1 cellular context compared by ENCODE assay signal in the genomic region with DNA sequence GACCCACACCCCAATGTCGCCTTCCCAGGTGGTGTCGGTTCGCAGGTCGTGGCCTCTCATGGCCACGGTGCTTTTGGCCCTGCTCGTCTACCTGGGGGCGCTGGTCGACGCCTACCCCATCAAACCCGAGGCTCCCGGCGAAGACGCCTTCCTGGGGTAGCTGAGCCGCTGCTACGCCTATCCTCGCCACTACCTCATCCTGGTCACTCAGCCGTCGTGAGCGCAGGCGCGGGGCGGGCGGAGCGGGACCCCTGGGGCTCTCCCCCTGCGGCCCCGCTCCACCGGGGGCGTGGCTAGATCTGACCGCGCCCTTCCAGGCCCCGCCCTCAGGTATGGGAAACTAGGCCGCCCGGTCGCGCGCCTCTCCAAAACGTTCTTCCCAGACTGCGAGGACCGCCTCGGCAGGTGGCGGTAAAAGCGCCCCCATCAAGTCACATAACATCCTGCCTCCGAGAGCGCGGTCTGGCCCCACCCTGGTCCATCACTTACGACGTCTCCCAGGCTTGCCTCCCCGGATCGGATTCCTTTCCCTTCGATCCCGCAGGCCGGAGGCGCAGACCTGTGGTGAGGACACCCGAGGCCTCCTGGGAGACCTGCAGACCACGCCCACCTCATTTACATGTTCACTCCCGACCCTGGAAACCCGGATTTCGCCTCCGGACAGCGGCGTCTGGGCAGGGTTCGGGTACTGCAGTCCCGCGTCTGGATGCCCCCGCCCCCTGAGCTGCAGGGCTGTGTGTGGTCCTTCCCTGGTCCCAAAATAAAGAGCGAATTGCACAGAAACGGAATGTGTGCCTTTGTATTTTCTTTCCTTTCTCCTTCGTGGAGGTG.
TF ChIP-seq lines count a peak whose summit lies in the region.

No MANE protein-coding gene starts in this region.

TF ChIP-seq in HEK293, 187 proteins besides CTCF, POLR2A, EP300 and RAD21 (continued from another document and continues in another):
- TF ChIP-seq, protein P1, sequence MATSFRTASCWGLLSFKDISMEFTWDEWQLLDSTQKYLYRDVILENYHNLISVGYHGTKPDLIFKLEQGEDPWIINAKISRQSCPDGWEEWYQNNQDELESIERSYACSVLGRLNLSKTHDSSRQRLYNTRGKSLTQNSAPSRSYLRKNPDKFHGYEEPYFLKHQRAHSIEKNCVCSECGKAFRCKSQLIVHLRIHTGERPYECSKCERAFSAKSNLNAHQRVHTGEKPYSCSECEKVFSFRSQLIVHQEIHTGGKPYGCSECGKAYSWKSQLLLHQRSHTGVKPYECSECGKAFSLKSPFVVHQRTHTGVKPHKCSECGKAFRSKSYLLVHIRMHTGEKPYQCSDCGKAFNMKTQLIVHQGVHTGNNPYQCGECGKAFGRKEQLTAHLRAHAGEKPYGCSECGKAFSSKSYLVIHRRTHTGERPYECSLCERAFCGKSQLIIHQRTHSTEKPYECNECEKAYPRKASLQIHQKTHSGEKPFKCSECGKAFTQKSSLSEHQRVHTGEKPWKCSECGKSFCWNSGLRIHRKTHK (tag by site-specific recombination; IDR thresholded peaks at IDR 0.05), result no peak
- TF ChIP-seq ZEB2 (tag by site-specific recombination; IDR thresholded peaks at IDR 0.05) (peak; percentile 89), ZNF639 (tag by site-specific recombination; IDR thresholded peaks at IDR 0.05) (no peak), ZNF174 (tag by site-specific recombination; IDR thresholded peaks at IDR 0.05) (no peak), ZFP37 (tag by site-specific recombination; IDR thresholded peaks at IDR 0.05) (no peak), ZNF138 (tag by site-specific recombination; IDR thresholded peaks at IDR 0.05; ENCODE audit: borderline replicate concordance) (no peak), MZF1 (tag by site-specific recombination; IDR thresholded peaks at IDR 0.05; ENCODE audit: borderline replicate concordance) (no peak), ZXDB (tag by site-specific recombination; IDR thresholded peaks at IDR 0.05) (peak; percentile 98), ZNF626 (tag by site-specific recombination; IDR thresholded peaks at IDR 0.05) (no peak), ZNF513 (tag by site-specific recombination; IDR thresholded peaks at IDR 0.05) (no peak), ZNF324 (tag by site-specific recombination; IDR thresholded peaks at IDR 0.05) (peak; percentile 70; the same call in 1 of the 2 replicates), ZNF221 (tag by site-specific recombination; IDR thresholded peaks at IDR 0.05; ENCODE audit: borderline replicate concordance) (no peak), ZNF549 (tag by site-specific recombination; IDR thresholded peaks at IDR 0.05) (no peak), BCL11A (tag by site-specific recombination; IDR thresholded peaks at IDR 0.05; ENCODE audit: low read depth) (no peak), ZNF623 (tag by site-specific recombination; IDR thresholded peaks at IDR 0.05) (no peak), ZFP3 (tag by site-specific recombination; IDR thresholded peaks at IDR 0.05; ENCODE audit: low read depth) (no peak), ZNF146 (tag by site-specific recombination; IDR thresholded peaks at IDR 0.05) (no peak), ZNF274 (IDR thresholded peaks at IDR 0.05; ENCODE audit: low read length) (no peak), ZNF274 (tag by site-specific recombination; IDR thresholded peaks at IDR 0.05; ENCODE audit: borderline replicate concordance) (no peak), ZNF624 (tag by site-specific recombination; IDR thresholded peaks at IDR 0.05) (no peak), SP7 (tag by site-specific recombination; IDR thresholded peaks at IDR 0.05) (peak; percentile 77), ZNF701 (tag by site-specific recombination; IDR thresholded peaks at IDR 0.05) (no peak), KLF1 (tag by site-specific recombination; IDR thresholded peaks at IDR 0.05) (peak; percentile 93), ZNF747 (tag by site-specific recombination; IDR thresholded peaks at IDR 0.05) (no peak), BCL6B (tag by site-specific recombination; IDR thresholded peaks at IDR 0.05) (no peak), ZSCAN30 (tag by site-specific recombination; IDR thresholded peaks at IDR 0.05) (no peak; the same call in 1 of the 2 replicates), ZNF776 (tag by site-specific recombination; IDR thresholded peaks at IDR 0.05; ENCODE audit: borderline replicate concordance) (no peak), ZNF501 (tag by site-specific recombination; IDR thresholded peaks at IDR 0.05) (peak; percentile 66; the same call in 1 of the 2 replicates), ZNF785 (tag by site-specific recombination; IDR thresholded peaks at IDR 0.05) (no peak), KLF9 (tag by site-specific recombination; IDR thresholded peaks at IDR 0.05; ENCODE audit: low read depth) (peak; percentile 73), ZNF830 (tag by site-specific recombination; IDR thresholded peaks at IDR 0.05; ENCODE audit: low read depth) (no peak), ZNF548 (tag by site-specific recombination; IDR thresholded peaks at IDR 0.05) (no peak), ZNF530 (tag by site-specific recombination; IDR thresholded peaks at IDR 0.05; ENCODE audit: low read depth) (no peak), ZNF335 (tag by site-specific recombination; conservative IDR thresholded peaks at IDR 0.05) (peak; percentile 99), TRIM28 (IDR thresholded peaks at IDR 0.05; ENCODE audit: borderline replicate concordance, low read length) (no peak), ZNF19 (tag by site-specific recombination; IDR thresholded peaks at IDR 0.05; ENCODE audit: low read depth) (no peak), ZNF155 (tag by site-specific recombination; IDR thresholded peaks at IDR 0.05) (no peak), GLI4 (tag by site-specific recombination; IDR thresholded peaks at IDR 0.05) (no peak), HOXA7 (CRISPR knock-in tag; IDR thresholded peaks at IDR 0.05; ENCODE audit: borderline replicate concordance) (no peak), GFI1B (tag by site-specific recombination; IDR thresholded peaks at IDR 0.05) (no peak), ZNF621 (tag by site-specific recombination; IDR thresholded peaks at IDR 0.05) (no peak), ZNF37A (tag by site-specific recombination; IDR thresholded peaks at IDR 0.05) (no peak), SETDB1 (IDR thresholded peaks at IDR 0.05; ENCODE audit: insufficient read length, low read length) (no peak), ZNF660 (tag by site-specific recombination; IDR thresholded peaks at IDR 0.05) (no peak), ZNF184 (tag by site-specific recombination; IDR thresholded peaks at IDR 0.05) (no peak), KLF8 (tag by site-specific recombination; IDR thresholded peaks at IDR 0.05) (peak; percentile 86), TCF7L2 (IDR thresholded peaks at IDR 0.05; ENCODE audit: borderline replicate concordance, low read depth, low read length) (no peak), ZNF791 (tag by site-specific recombination; IDR thresholded peaks at IDR 0.05) (no peak)
- TF ChIP-seq, protein P2, sequence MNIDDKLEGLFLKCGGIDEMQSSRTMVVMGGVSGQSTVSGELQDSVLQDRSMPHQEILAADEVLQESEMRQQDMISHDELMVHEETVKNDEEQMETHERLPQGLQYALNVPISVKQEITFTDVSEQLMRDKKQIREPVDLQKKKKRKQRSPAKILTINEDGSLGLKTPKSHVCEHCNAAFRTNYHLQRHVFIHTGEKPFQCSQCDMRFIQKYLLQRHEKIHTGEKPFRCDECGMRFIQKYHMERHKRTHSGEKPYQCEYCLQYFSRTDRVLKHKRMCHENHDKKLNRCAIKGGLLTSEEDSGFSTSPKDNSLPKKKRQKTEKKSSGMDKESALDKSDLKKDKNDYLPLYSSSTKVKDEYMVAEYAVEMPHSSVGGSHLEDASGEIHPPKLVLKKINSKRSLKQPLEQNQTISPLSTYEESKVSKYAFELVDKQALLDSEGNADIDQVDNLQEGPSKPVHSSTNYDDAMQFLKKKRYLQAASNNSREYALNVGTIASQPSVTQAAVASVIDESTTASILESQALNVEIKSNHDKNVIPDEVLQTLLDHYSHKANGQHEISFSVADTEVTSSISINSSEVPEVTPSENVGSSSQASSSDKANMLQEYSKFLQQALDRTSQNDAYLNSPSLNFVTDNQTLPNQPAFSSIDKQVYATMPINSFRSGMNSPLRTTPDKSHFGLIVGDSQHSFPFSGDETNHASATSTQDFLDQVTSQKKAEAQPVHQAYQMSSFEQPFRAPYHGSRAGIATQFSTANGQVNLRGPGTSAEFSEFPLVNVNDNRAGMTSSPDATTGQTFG (tag by site-specific recombination; IDR thresholded peaks at IDR 0.05; ENCODE audit: borderline replicate concordance), result no peak
- TF ChIP-seq, protein P3, sequence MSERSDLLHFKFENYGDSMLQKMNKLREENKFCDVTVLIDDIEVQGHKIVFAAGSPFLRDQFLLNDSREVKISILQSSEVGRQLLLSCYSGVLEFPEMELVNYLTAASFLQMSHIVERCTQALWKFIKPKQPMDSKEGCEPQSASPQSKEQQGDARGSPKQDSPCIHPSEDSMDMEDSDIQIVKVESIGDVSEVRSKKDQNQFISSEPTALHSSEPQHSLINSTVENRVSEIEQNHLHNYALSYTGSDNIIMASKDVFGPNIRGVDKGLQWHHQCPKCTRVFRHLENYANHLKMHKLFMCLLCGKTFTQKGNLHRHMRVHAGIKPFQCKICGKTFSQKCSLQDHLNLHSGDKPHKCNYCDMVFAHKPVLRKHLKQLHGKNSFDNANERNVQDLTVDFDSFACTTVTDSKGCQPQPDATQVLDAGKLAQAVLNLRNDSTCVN (tag by site-specific recombination; optimal IDR thresholded peaks at IDR 0.05), result peak; percentile 80
- TF ChIP-seq, protein P4, sequence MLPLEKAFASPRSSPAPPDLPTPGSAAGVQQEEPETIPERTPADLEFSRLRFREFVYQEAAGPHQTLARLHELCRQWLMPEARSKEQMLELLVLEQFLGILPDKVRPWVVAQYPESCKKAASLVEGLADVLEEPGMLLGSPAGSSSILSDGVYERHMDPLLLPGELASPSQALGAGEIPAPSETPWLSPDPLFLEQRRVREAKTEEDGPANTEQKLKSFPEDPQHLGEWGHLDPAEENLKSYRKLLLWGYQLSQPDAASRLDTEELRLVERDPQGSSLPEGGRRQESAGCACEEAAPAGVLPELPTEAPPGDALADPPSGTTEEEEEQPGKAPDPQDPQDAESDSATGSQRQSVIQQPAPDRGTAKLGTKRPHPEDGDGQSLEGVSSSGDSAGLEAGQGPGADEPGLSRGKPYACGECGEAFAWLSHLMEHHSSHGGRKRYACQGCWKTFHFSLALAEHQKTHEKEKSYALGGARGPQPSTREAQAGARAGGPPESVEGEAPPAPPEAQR (tag by site-specific recombination; IDR thresholded peaks at IDR 0.05), result no peak
- TF ChIP-seq, protein P5, sequence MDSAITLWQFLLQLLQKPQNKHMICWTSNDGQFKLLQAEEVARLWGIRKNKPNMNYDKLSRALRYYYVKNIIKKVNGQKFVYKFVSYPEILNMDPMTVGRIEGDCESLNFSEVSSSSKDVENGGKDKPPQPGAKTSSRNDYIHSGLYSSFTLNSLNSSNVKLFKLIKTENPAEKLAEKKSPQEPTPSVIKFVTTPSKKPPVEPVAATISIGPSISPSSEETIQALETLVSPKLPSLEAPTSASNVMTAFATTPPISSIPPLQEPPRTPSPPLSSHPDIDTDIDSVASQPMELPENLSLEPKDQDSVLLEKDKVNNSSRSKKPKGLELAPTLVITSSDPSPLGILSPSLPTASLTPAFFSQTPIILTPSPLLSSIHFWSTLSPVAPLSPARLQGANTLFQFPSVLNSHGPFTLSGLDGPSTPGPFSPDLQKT (IDR thresholded peaks at IDR 0.05; ENCODE audit: borderline replicate concordance, low read depth, low read length), result no peak
- TF ChIP-seq, protein P6, sequence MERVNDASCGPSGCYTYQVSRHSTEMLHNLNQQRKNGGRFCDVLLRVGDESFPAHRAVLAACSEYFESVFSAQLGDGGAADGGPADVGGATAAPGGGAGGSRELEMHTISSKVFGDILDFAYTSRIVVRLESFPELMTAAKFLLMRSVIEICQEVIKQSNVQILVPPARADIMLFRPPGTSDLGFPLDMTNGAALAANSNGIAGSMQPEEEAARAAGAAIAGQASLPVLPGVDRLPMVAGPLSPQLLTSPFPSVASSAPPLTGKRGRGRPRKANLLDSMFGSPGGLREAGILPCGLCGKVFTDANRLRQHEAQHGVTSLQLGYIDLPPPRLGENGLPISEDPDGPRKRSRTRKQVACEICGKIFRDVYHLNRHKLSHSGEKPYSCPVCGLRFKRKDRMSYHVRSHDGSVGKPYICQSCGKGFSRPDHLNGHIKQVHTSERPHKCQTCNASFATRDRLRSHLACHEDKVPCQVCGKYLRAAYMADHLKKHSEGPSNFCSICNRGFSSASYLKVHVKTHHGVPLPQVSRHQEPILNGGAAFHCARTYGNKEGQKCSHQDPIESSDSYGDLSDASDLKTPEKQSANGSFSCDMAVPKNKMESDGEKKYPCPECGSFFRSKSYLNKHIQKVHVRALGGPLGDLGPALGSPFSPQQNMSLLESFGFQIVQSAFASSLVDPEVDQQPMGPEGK (tag by site-specific recombination; IDR thresholded peaks at IDR 0.05), result 0 out of 2 replicates have a peak, but pooled peaks have one; percentile 75
